In genomic region chr1:111161843-111162242, GRCh38 we compare ENCODE assay signal across 1 cellular context.
TF ChIP-seq lines count a peak whose summit lies in the region.

No MANE protein-coding gene starts in this region.

TF ChIP-seq in K562, 482 proteins besides CTCF, POLR2A, EP300 and RAD21 (continued from another document and continues in another):
- no peak for TF ChIP-seq RREB1 (CRISPR knock-in tag; IDR thresholded peaks at IDR 0.05)
- no peak for TF ChIP-seq ZNF592 (IDR thresholded peaks at IDR 0.05)
- no peak for TF ChIP-seq SP2 (IDR thresholded peaks at IDR 0.05; ENCODE audit: extremely low read depth, low read depth, low read length, poor library complexity, severe bottlenecking)
- TF ChIP-seq CUX1 (CRISPR knock-in tag; IDR thresholded peaks at IDR 0.05), result 0 out of 2 replicates have a peak, but pooled peaks have one; percentile 57
- no peak for TF ChIP-seq ZNF354B (CRISPR knock-in tag; IDR thresholded peaks at IDR 0.05)
- TF ChIP-seq PTBP1 (IDR thresholded peaks at IDR 0.05; ENCODE audit: low read depth, low read length), result no peak
- TF ChIP-seq FOXK1 (CRISPR knock-in tag; IDR thresholded peaks at IDR 0.05; ENCODE audit: borderline replicate concordance), result no peak
- TF ChIP-seq MAFF (IDR thresholded peaks at IDR 0.05; ENCODE audit: low read length), result no peak
- no peak for TF ChIP-seq CCAR2 (IDR thresholded peaks at IDR 0.05; ENCODE audit: low read depth, low read length)
- no peak for TF ChIP-seq PURB (CRISPR knock-in tag; IDR thresholded peaks at IDR 0.05; ENCODE audit: low read depth)
- TF ChIP-seq NR3C1 (CRISPR knock-in tag; IDR thresholded peaks at IDR 0.05), result no peak
- no peak for TF ChIP-seq ZNF232 (CRISPR knock-in tag; IDR thresholded peaks at IDR 0.05)
- TF ChIP-seq ZNF3 (CRISPR knock-in tag; IDR thresholded peaks at IDR 0.05), result no peak
- no peak for TF ChIP-seq SUPT5H (IDR thresholded peaks at IDR 0.05)
- peak; percentile 19 for TF ChIP-seq CHD7 (IDR thresholded peaks at IDR 0.05; ENCODE audit: low read depth, low read length)
- TF ChIP-seq ZNF143 (CRISPR knock-in tag; IDR thresholded peaks at IDR 0.05), result no peak
- peak; percentile 94; the same call in 1 of the 2 replicates for TF ChIP-seq TARDBP (IDR thresholded peaks at IDR 0.05)
- TF ChIP-seq CCNT2 (IDR thresholded peaks at IDR 0.05; ENCODE audit: borderline replicate concordance, extremely low read depth, insufficient read length, low read depth, low read length), result peak; percentile 97
- TF ChIP-seq HDGF (IDR thresholded peaks at IDR 0.05), result no peak
- TF ChIP-seq ZNF324 (CRISPR knock-in tag; IDR thresholded peaks at IDR 0.05), result peak; percentile 59; the same call in 1 of the 2 replicates
- no peak; the same call in 1 of the 2 replicates for TF ChIP-seq ZKSCAN1 (IDR thresholded peaks at IDR 0.05; ENCODE audit: low read depth, low read length)
- no peak for TF ChIP-seq CHCHD3 (CRISPR knock-in tag; IDR thresholded peaks at IDR 0.05)
- no peak for TF ChIP-seq SIRT6 (IDR thresholded peaks at IDR 0.05; ENCODE audit: low read depth, low read length)
- TF ChIP-seq USF1 (CRISPR knock-in tag; IDR thresholded peaks at IDR 0.05), result no peak
- TF ChIP-seq CBFA2T2 (conservative IDR thresholded peaks at IDR 0.05), result peak; percentile 97
